2 cellular contexts compared by ENCODE assay signal in genomic region chr15:66078196-66078928, GRCh38.
TF ChIP-seq lines count a peak whose summit lies in the region.

No MANE protein-coding gene starts in this region.

TF ChIP-seq in GM23338, 12 proteins besides CTCF, POLR2A, EP300 and RAD21:
- TF ChIP-seq, protein P1, sequence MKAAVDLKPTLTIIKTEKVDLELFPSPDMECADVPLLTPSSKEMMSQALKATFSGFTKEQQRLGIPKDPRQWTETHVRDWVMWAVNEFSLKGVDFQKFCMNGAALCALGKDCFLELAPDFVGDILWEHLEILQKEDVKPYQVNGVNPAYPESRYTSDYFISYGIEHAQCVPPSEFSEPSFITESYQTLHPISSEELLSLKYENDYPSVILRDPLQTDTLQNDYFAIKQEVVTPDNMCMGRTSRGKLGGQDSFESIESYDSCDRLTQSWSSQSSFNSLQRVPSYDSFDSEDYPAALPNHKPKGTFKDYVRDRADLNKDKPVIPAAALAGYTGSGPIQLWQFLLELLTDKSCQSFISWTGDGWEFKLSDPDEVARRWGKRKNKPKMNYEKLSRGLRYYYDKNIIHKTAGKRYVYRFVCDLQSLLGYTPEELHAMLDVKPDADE (IDR thresholded peaks at IDR 0.05) = no peak
- no peak for TF ChIP-seq JUNB (IDR thresholded peaks at IDR 0.05; ENCODE audit: unreplicated experiment)
- TF ChIP-seq EZH2 (IDR thresholded peaks at IDR 0.05; ENCODE audit: low read depth, unreplicated experiment) = no peak
- TF ChIP-seq, protein P2, sequence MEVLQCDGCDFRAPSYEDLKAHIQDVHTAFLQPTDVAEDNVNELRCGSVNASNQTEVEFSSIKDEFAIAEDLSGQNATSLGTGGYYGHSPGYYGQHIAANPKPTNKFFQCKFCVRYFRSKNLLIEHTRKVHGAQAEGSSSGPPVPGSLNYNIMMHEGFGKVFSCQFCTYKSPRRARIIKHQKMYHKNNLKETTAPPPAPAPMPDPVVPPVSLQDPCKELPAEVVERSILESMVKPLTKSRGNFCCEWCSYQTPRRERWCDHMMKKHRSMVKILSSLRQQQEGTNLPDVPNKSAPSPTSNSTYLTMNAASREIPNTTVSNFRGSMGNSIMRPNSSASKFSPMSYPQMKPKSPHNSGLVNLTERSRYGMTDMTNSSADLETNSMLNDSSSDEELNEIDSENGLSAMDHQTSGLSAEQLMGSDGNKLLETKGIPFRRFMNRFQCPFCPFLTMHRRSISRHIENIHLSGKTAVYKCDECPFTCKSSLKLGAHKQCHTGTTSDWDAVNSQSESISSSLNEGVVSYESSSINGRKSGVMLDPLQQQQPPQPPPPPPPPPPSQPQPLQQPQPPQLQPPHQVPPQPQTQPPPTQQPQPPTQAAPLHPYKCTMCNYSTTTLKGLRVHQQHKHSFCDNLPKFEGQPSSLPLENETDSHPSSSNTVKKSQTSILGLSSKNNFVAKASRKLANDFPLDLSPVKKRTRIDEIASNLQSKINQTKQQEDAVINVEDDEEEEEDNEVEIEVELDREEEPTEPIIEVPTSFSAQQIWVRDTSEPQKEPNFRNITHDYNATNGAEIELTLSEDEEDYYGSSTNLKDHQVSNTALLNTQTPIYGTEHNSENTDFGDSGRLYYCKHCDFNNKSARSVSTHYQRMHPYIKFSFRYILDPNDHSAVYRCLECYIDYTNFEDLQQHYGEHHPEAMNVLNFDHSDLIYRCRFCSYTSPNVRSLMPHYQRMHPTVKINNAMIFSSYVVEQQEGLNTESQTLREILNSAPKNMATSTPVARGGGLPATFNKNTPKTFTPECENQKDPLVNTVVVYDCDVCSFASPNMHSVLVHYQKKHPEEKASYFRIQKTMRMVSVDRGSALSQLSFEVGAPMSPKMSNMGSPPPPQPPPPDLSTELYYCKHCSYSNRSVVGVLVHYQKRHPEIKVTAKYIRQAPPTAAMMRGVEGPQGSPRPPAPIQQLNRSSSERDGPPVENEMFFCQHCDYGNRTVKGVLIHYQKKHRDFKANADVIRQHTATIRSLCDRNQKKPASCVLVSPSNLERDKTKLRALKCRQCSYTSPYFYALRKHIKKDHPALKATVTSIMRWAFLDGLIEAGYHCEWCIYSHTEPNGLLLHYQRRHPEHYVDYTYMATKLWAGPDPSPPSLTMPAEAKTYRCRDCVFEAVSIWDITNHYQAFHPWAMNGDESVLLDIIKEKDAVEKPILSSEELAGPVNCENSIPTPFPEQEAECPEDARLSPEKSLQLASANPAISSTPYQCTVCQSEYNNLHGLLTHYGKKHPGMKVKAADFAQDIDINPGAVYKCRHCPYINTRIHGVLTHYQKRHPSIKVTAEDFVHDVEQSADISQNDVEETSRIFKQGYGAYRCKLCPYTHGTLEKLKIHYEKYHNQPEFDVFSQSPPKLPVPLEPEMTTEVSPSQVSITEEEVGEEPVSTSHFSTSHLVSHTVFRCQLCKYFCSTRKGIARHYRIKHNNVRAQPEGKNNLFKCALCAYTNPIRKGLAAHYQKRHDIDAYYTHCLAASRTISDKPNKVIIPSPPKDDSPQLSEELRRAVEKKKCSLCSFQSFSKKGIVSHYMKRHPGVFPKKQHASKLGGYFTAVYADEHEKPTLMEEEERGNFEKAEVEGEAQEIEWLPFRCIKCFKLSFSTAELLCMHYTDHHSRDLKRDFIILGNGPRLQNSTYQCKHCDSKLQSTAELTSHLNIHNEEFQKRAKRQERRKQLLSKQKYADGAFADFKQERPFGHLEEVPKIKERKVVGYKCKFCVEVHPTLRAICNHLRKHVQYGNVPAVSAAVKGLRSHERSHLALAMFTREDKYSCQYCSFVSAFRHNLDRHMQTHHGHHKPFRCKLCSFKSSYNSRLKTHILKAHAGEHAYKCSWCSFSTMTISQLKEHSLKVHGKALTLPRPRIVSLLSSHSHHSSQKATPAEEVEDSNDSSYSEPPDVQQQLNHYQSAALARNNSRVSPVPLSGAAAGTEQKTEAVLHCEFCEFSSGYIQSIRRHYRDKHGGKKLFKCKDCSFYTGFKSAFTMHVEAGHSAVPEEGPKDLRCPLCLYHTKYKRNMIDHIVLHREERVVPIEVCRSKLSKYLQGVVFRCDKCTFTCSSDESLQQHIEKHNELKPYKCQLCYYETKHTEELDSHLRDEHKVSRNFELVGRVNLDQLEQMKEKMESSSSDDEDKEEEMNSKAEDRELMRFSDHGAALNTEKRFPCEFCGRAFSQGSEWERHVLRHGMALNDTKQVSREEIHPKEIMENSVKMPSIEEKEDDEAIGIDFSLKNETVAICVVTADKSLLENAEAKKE (CRISPR knock-in tag; IDR thresholded peaks at IDR 0.05) = no peak
- TF ChIP-seq CREB1 (CRISPR knock-in tag; IDR thresholded peaks at IDR 0.05; ENCODE audit: low read depth) = no peak
- TF ChIP-seq STAT1 (IDR thresholded peaks at IDR 0.05; ENCODE audit: unreplicated experiment) = no peak
- TF ChIP-seq, protein P3, sequence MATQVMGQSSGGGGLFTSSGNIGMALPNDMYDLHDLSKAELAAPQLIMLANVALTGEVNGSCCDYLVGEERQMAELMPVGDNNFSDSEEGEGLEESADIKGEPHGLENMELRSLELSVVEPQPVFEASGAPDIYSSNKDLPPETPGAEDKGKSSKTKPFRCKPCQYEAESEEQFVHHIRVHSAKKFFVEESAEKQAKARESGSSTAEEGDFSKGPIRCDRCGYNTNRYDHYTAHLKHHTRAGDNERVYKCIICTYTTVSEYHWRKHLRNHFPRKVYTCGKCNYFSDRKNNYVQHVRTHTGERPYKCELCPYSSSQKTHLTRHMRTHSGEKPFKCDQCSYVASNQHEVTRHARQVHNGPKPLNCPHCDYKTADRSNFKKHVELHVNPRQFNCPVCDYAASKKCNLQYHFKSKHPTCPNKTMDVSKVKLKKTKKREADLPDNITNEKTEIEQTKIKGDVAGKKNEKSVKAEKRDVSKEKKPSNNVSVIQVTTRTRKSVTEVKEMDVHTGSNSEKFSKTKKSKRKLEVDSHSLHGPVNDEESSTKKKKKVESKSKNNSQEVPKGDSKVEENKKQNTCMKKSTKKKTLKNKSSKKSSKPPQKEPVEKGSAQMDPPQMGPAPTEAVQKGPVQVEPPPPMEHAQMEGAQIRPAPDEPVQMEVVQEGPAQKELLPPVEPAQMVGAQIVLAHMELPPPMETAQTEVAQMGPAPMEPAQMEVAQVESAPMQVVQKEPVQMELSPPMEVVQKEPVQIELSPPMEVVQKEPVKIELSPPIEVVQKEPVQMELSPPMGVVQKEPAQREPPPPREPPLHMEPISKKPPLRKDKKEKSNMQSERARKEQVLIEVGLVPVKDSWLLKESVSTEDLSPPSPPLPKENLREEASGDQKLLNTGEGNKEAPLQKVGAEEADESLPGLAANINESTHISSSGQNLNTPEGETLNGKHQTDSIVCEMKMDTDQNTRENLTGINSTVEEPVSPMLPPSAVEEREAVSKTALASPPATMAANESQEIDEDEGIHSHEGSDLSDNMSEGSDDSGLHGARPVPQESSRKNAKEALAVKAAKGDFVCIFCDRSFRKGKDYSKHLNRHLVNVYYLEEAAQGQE (IDR thresholded peaks at IDR 0.05; ENCODE audit: unreplicated experiment) = no peak
- TF ChIP-seq ZNF331 (CRISPR knock-in tag; IDR thresholded peaks at IDR 0.05; ENCODE audit: low read depth) = no peak
- no peak for TF ChIP-seq POLR2AphosphoS5 (IDR thresholded peaks at IDR 0.05; ENCODE audit: low read depth)
- TF ChIP-seq NANOG (IDR thresholded peaks at IDR 0.05; ENCODE audit: borderline replicate concordance) = no peak
- no peak for TF ChIP-seq EZH2phosphoT487 (IDR thresholded peaks at IDR 0.05; ENCODE audit: unreplicated experiment)
- no peak for TF ChIP-seq ZNF114 (CRISPR knock-in tag; IDR thresholded peaks at IDR 0.05)

TF ChIP-seq in H1, 55 proteins besides CTCF, POLR2A, EP300 and RAD21:
- TF ChIP-seq NRF1 (IDR thresholded peaks at IDR 0.05; ENCODE audit: low read depth, low read length) (no peak), TBP (IDR thresholded peaks at IDR 0.05; ENCODE audit: low read depth, low read length) (no peak), MAX (IDR thresholded peaks at IDR 0.05) (peak; percentile 66), GABPA (IDR thresholded peaks at IDR 0.05; ENCODE audit: borderline replicate concordance, insufficient read depth, low read length) (no peak)
- TF ChIP-seq, protein P4, sequence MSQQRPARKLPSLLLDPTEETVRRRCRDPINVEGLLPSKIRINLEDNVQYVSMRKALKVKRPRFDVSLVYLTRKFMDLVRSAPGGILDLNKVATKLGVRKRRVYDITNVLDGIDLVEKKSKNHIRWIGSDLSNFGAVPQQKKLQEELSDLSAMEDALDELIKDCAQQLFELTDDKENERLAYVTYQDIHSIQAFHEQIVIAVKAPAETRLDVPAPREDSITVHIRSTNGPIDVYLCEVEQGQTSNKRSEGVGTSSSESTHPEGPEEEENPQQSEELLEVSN (IDR thresholded peaks at IDR 0.05) = peak; percentile 75
TF ChIP-seq in H1: peak in this region for 2.
